25 cellular contexts compared by ENCODE assay signal in the genomic region with DNA sequence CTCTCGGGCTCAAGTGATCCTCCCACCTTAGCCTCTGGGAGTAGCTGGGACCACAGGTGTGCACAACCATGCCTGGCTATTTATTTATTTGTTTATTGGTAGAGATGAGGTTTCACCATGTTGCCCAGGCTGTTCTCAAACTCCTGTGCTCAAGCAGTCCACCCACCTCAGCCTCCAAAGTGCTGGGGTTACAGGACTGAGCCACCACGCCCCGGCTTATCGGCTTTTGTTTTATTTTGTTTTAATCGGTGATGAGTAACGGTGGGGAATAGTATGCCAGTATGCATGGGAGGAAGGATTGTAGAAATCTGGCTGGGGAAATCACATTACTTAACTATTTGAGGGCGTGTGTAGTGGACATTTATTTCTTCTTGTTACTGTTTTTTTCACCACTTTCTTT.
"Had no signal": no experiment of that assay in that cellular context is flagged by ENCODE, and none has a peak within 500 bp of the region (broad histone marks: within the 10 kb centered on the region; RNA-seq: fewer than 3 reads in every experiment).

No MANE protein-coding gene starts in this region.

- H3K9me3 ChIP-seq: heart right ventricle, left ventricle myocardium inferior, neutrophil, ovary, prostate gland, suprapubic skin, thoracic aorta, tibial artery, upper lobe of right lung had no signal

- H3K36me3 ChIP-seq: heart right ventricle, left ventricle myocardium inferior, neural progenitor cell, neutrophil, ovary, prostate gland, suprapubic skin, thoracic aorta, tibial artery, upper lobe of right lung had no signal

- H3K36me3 Mint-ChIP-seq: memory B cell; natural killer cell; stimulated activated effector memory CD8-positive, alpha-beta T cell treated with anti-CD3 and anti-CD28 coated beads, Interleukin-12 subunit alpha, Interleukin-12 subunit beta, amount 100 ng/mL, for 72 hours had no signal

- H3K27ac ChIP-seq: heart right ventricle, hepatocyte, left ventricle myocardium inferior, neural progenitor cell, neutrophil, ovary, prostate gland, skin epidermis, suprapubic skin, thoracic aorta, tibial artery, upper lobe of right lung had no signal

- H3K4me1 ChIP-seq: prostate gland, suprapubic skin, tibial artery, upper lobe of right lung had no signal

- H3K4me1 Mint-ChIP-seq: memory B cell; natural killer cell; nephron progenitor cell; stimulated activated effector memory CD8-positive, alpha-beta T cell treated with anti-CD3 and anti-CD28 coated beads, Interleukin-12 subunit alpha, Interleukin-12 subunit beta, amount 100 ng/mL, for 72 hours had no signal

- H3K27me3 Mint-ChIP-seq: memory B cell; stimulated activated naive CD8-positive, alpha-beta T cell treated with anti-CD3 and anti-CD28 coated beads, Interleukin-15, Interleukin-2, amounts not matched to agents 100 ng/mL and 50 ng/mL, for 24 hours had no signal

- ATAC-seq: heart right ventricle; natural killer cell; right cardiac atrium; sciatic nerve; stimulated activated effector memory CD8-positive, alpha-beta T cell treated with anti-CD3 and anti-CD28 coated beads, Interleukin-12 subunit alpha, Interleukin-12 subunit beta, amount 100 ng/mL, for 72 hours; upper lobe of right lung had no signal

- H3K9me3 Mint-ChIP-seq: nephron progenitor cell, neural progenitor cell had no signal

- H3K4me3 ChIP-seq: heart right ventricle, hepatocyte, left ventricle myocardium inferior, neural progenitor cell, ovary, prostate gland, skin epidermis, suprapubic skin, thoracic aorta, tibial artery, upper lobe of right lung had no signal

- H3K4me3 Mint-ChIP-seq: memory B cell; natural killer cell; nephron progenitor cell; neural progenitor cell; stimulated activated effector memory CD8-positive, alpha-beta T cell treated with anti-CD3 and anti-CD28 coated beads, Interleukin-12 subunit alpha, Interleukin-12 subunit beta, amount 100 ng/mL, for 72 hours; stimulated activated naive CD8-positive, alpha-beta T cell treated with anti-CD3 and anti-CD28 coated beads, Interleukin-15, Interleukin-2, amounts not matched to agents 100 ng/mL and 50 ng/mL, for 24 hours had no signal

- H3K27ac Mint-ChIP-seq: memory B cell; natural killer cell; nephron progenitor cell; neural progenitor cell; stimulated activated effector memory CD8-positive, alpha-beta T cell treated with anti-CD3 and anti-CD28 coated beads, Interleukin-12 subunit alpha, Interleukin-12 subunit beta, amount 100 ng/mL, for 72 hours; stimulated activated naive CD8-positive, alpha-beta T cell treated with anti-CD3 and anti-CD28 coated beads, Interleukin-15, Interleukin-2, amounts not matched to agents 100 ng/mL and 50 ng/mL, for 24 hours had no signal

- DNase-seq: heart right ventricle; islet precursor cell; left ventricle myocardium inferior; natural killer cell; nephron progenitor cell; occipital lobe; ovary; retina; right cardiac atrium; stimulated activated CD4-positive, alpha-beta T cell treated with anti-CD3 and anti-CD28 coated beads, Interleukin-4, amount 100 ng/mL, for 24 hours; stimulated activated naive CD4-positive, alpha-beta T cell; tibial artery; trophoblast cell; upper lobe of right lung had no signal

- H3K27me3 ChIP-seq: hepatocyte, neural progenitor cell, neutrophil, ovary, suprapubic skin, tibial artery, upper lobe of right lung had no signal
